ENCODE assay signal across 1 cellular context in genomic region chr6:10577112-10577511, GRCh38.
TF ChIP-seq lines count a peak whose summit lies in the region.

No MANE protein-coding gene starts in this region.

TF ChIP-seq in WTC11, 78 proteins besides CTCF, POLR2A, EP300 and RAD21 (continued from another document):
- TF ChIP-seq E2F5 (CRISPR knock-in tag; IDR thresholded peaks at IDR 0.05) (no peak), ZNF281 (CRISPR knock-in tag; IDR thresholded peaks at IDR 0.05) (no peak), CREB1 (CRISPR knock-in tag; IDR thresholded peaks at IDR 0.05) (no peak), ZNF121 (CRISPR knock-in tag; IDR thresholded peaks at IDR 0.05) (no peak), TEAD1 (CRISPR knock-in tag; IDR thresholded peaks at IDR 0.05) (no peak), HMGA2 (CRISPR knock-in tag; IDR thresholded peaks at IDR 0.05) (no peak), GRHL2 (CRISPR knock-in tag; IDR thresholded peaks at IDR 0.05; ENCODE audit: insufficient replicate concordance, severe bottlenecking) (no peak), ETV6 (CRISPR knock-in tag; IDR thresholded peaks at IDR 0.05) (no peak), PREB (CRISPR knock-in tag; IDR thresholded peaks at IDR 0.05; ENCODE audit: borderline replicate concordance) (no peak), JUN (CRISPR knock-in tag; IDR thresholded peaks at IDR 0.05) (no peak)
